17 cellular contexts compared by ENCODE assay signal in the genomic region with DNA sequence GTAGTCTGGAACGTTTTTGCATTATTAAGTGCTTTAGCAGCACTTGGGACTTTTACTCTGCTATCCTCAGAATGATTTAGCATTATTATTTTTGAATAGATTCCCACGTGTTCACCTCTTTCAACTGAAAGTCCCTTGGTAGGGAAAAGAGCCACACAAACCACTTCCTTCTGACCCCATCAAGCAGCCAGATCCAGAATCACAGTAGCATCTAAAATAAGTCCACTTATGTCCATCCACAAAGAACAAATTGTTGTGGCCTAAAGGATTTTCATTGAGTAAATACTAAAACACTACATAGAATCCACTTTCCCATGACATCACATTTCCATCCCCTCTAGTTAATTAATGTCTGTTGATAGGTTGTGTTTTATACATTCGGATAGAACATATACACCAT.
DNase-seq lines count a peak whose midpoint lies in the region; ATAC-seq and TF ChIP-seq lines count a peak whose summit lies in the region.
"Had no signal": no experiment of that assay in that cellular context is flagged by ENCODE, and none has a peak within 500 bp of the region (broad histone marks: within the 10 kb centered on the region; RNA-seq: fewer than 3 reads in every experiment).

No MANE protein-coding gene starts in this region.

- no peak for TF ChIP-seq POLR2A in vagina (IDR thresholded peaks at IDR 0.05)

- intact Hi-C loops in Caco-2 (cut with micrococcal nuclease; ENCODE audit: unreplicated experiment): no loop called here
- intact Hi-C loops in vagina (cut with DNase I): no loop called here

- no peaks in the 10 kb centered on the region for H3K79me2 ChIP-seq in hepatocyte

- CTCF ChIA-PET in Caco-2 (lab: Charles Lee): no interaction called here

- H3K9me3 ChIP-seq in Caco-2: peaks cover 19% of the 10 kb centered on the region
- H3K9me3 ChIP-seq in hepatocyte (ENCODE audit: low read depth): no peaks in the 10 kb centered on the region
- H3K9me3 ChIP-seq in vagina: no peaks in the 10 kb centered on the region

- no peak overlapping the region for H3K4me3 ChIP-seq in Caco-2 (ENCODE audit: low read depth, low read length)
- H3K4me3 ChIP-seq in hepatocyte: no peak overlapping the region
- no peak overlapping the region for H3K4me3 ChIP-seq in vagina

- no peak for TF ChIP-seq CTCF in Caco-2 (IDR thresholded peaks at IDR 0.05; ENCODE audit: insufficient read depth in 1 of 2, low read depth in 1 of 2, low read length in 1 of 2, severe bottlenecking in 1 of 2, unreplicated experiment in 1 of 2)
- TF ChIP-seq CTCF in hepatocyte (IDR thresholded peaks at IDR 0.05; ENCODE audit: poor library complexity): no peak
- TF ChIP-seq CTCF in vagina (IDR thresholded peaks at IDR 0.05): no peak

- no peak overlapping the region for H3K4me2 ChIP-seq in hepatocyte

- BruUV-seq in Caco-2 (replicated peaks; lab: Mats Ljungman, UMichigan): no TSS peak

- peaks cover 35% of the 10 kb centered on the region for H3K9me3 Mint-ChIP-seq in Caco-2 (ENCODE audit: unreplicated experiment)
- H3K9me3 Mint-ChIP-seq in activated naive CD4-positive, alpha-beta T cell treated with anti-CD3 and anti-CD28 coated beads, Interleukin-2, amount 50 U/mL, for 72 hours: peaks cover 10 to 22% of the 10 kb centered on the region in 2 donors
- H3K9me3 Mint-ChIP-seq: HFFc6 had no signal

- peaks cover 40% of the 10 kb centered on the region for H3K36me3 Mint-ChIP-seq in Caco-2 (ENCODE audit: insufficient read depth, unreplicated experiment)
- H3K36me3 Mint-ChIP-seq in activated naive CD4-positive, alpha-beta T cell treated with anti-CD3 and anti-CD28 coated beads, Interleukin-2, amount 50 U/mL, for 72 hours: no peaks in the 10 kb centered on the region

- H3K4me1 ChIP-seq in Caco-2: peaks cover 49% of the 10 kb centered on the region
- H3K4me1 ChIP-seq in hepatocyte (ENCODE audit: insufficient read depth): peaks cover 33% of the 10 kb centered on the region
- peaks cover 21% of the 10 kb centered on the region for H3K4me1 ChIP-seq in vagina

- no peaks in the 10 kb centered on the region for H3K9me2 ChIP-seq in hepatocyte (replicated peaks; ENCODE audit: insufficient read depth)

- H3K4me3 Mint-ChIP-seq in Caco-2 (ENCODE audit: unreplicated experiment): no peak overlapping the region
- H3K4me3 Mint-ChIP-seq: B cell; CD4-positive, alpha-beta T cell; HFFc6 had no signal

- H3K27ac ChIP-seq in hepatocyte: peak overlapping the region; percentile 17
- peak overlapping the region; percentile 9 for H3K27ac ChIP-seq in vagina

- no peaks in the 10 kb centered on the region for H3K36me3 ChIP-seq in Caco-2 (ENCODE audit: control insufficient read depth, insufficient read depth, low read length)
- no peaks in the 10 kb centered on the region for H3K36me3 ChIP-seq in hepatocyte (replicated peaks; ENCODE audit: insufficient read depth, low read depth)
- no peaks in the 10 kb centered on the region for H3K36me3 ChIP-seq in vagina

- no peaks in the 10 kb centered on the region for H3K27me3 ChIP-seq in Caco-2 (replicated peaks; ENCODE audit: control insufficient read depth, insufficient read depth, low read length)
- no peaks in the 10 kb centered on the region for H3K27me3 ChIP-seq in hepatocyte
- no peaks in the 10 kb centered on the region for H3K27me3 ChIP-seq in vagina

- H2AFZ ChIP-seq in hepatocyte: no peak overlapping the region

- H3K27ac Mint-ChIP-seq in Caco-2 (ENCODE audit: unreplicated experiment): peak overlapping the region; percentile 24
- H3K27ac Mint-ChIP-seq in activated naive CD4-positive, alpha-beta T cell treated with anti-CD3 and anti-CD28 coated beads, Interleukin-2, amount 50 U/mL, for 72 hours: no peak overlapping the region
- H3K27ac Mint-ChIP-seq: B cell; CD4-positive, alpha-beta T cell; HFFc6 had no signal

- H3K4me1 Mint-ChIP-seq in Caco-2 (ENCODE audit: low read depth, unreplicated experiment): peaks cover 40% of the 10 kb centered on the region
- H3K4me1 Mint-ChIP-seq: B cell had no signal

- 59% methylated on average over 3 of the region's 3 CpGs for WGBS in hepatocyte (ENCODE audit: low lambda C conversion rate, missing lambda C conversion rate)

- ATAC-seq in activated naive CD4-positive, alpha-beta T cell treated with anti-CD3 and anti-CD28 coated beads, Interleukin-2, amount 50 U/mL, for 72 hours: no peak
- ATAC-seq: HepG2 had no signal

- no peak for DNase-seq in Caco-2
- peak; percentile 35 for DNase-seq in RPMI7951 (ENCODE audit: low read depth)
- no peak for DNase-seq in hepatocyte (ENCODE audit: low spot score)
- no peak for DNase-seq in vagina (ENCODE audit: extremely low spot score in 2 of 2)
- no peak for DNase-seq in activated T-cell treated with anti-CD3 and anti-CD28 coated beads, Interleukin-2, amount 50 U/mL, for 48 hours
- no peak for DNase-seq in activated naive CD4-positive, alpha-beta T cell treated with anti-CD3 and anti-CD28 coated beads, Interleukin-2, amount 50 U/mL, for 72 hours (ENCODE audit: low spot score in 2 of 2)
- DNase-seq in AG08396 (ENCODE audit: low spot score): no peak
- DNase-seq: ACHN; C1 segment of cervical spinal cord; CD4-positive, alpha-beta T cell; DMS153; DND-41; GDM1; HCEC 1CT; HFFc6 had no signal

- no peaks in the 10 kb centered on the region for H3K27me3 Mint-ChIP-seq in Caco-2 (ENCODE audit: insufficient read depth, unreplicated experiment)
- H3K27me3 Mint-ChIP-seq: B cell; CD4-positive, alpha-beta T cell had no signal

- POLR2A ChIA-PET in Caco-2 (lab: Charles Lee): no interaction called here

- no peaks in the 10 kb centered on the region for H4K20me1 ChIP-seq in hepatocyte (ENCODE audit: insufficient read depth, poor library complexity, severe bottlenecking)
